Comparison of ENCODE assay signal across 9 cellular contexts in the genomic region with DNA sequence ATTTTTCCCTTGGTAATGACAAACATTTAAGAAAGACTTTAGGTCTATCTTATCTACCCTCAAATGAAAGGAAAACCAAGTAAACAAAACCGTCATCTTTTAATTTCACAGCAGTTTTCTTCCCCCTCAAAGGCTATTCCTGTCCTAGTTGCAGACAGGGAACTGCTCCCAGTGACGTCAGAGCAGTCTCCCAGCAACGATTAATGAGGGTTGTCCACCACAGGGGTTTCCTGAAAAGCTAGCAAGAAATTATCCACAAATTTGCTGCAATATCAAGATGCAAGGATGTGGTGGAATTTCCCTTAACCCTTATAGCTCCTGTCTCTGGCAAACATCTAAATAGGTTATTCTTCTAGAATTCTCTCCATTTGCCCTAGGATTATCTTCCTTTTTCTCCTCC.
DNase-seq lines count a peak whose midpoint lies in the region; ATAC-seq, FAIRE-seq and TF ChIP-seq lines count a peak whose summit lies in the region.
"Had no signal": no experiment of that assay in that cellular context is flagged by ENCODE, and none has a peak within 500 bp of the region (broad histone marks: within the 10 kb centered on the region; RNA-seq: fewer than 3 reads in every experiment).

No MANE protein-coding gene starts in this region.

- H2AFZ ChIP-seq in astrocyte (ENCODE audit: low read depth, low read length), result no peak overlapping the region

- H3K4me1 Mint-ChIP-seq in astrocyte (ENCODE audit: low read depth, unreplicated experiment), result peaks cover 22% of the 10 kb centered on the region

- no peak overlapping the region for H3K4me3 Mint-ChIP-seq in astrocyte (ENCODE audit: unreplicated experiment)

- POLR2A ChIA-PET in HEK293T (lab: Yijun Ruan, JAX), result no interaction called here

- no peak for FAIRE-seq in astrocyte (lab: Jason Lieb, UNC)
- FAIRE-seq in small intestine (lab: Jason Lieb, UNC), result no peak
- FAIRE-seq: colon had no signal

- H3K27me3 Mint-ChIP-seq in astrocyte (ENCODE audit: low read depth, unreplicated experiment), result no peaks in the 10 kb centered on the region

- DNase-seq in HEK293T (ENCODE audit: extremely low spot score) (peak; percentile 48), astrocyte (ENCODE audit: low read depth) (peak; percentile 86), hypothalamus (lab: John Stamatoyannopoulos, UW) (peak in 39 of 51 donors; percentile 1 to 72 (median 28)), small intestine (peak; percentile 14)
- no peak for DNase-seq in stimulated activated CD4-positive, alpha-beta T cell treated with anti-CD3 and anti-CD28 coated beads, Interleukin-12 subunit alpha, Interleukin-12 subunit beta, amount 100 ng/mL, for 4 hours

- CTCF ChIA-PET in HEK293T (lab: Yijun Ruan, JAX), result interaction anchor here (1.2 kb wide), 1 partner anchor 112 kb away, joined by 6 read pairs; no protein-coding TSS in a partner anchor

- H3K36me3 Mint-ChIP-seq in astrocyte (ENCODE audit: low read depth, unreplicated experiment), result peaks cover 2% of the 10 kb centered on the region

- H3K4me3 ChIP-seq in astrocyte (ENCODE audit: insufficient read depth, low read depth, low read length) (no peak overlapping the region), small intestine (ENCODE audit: low read depth in 1 of 2, low read length in 2 of 2) (no peak overlapping the region)

- no peak overlapping the region for H3K9ac ChIP-seq in astrocyte (ENCODE audit: low read length)

- ATAC-seq in HG03108 (IDR thresholded peaks at IDR 0.05; ENCODE audit: unreplicated experiment), result no peak
- ATAC-seq in HG03460 (IDR thresholded peaks at IDR 0.05; ENCODE audit: unreplicated experiment), result no peak
- no peak for ATAC-seq in GM21717 (IDR thresholded peaks at IDR 0.05; ENCODE audit: unreplicated experiment)

- no peaks in the 10 kb centered on the region for H3K9me3 Mint-ChIP-seq in astrocyte (ENCODE audit: unreplicated experiment)

- WGBS in small intestine, 3 donors, result 11 to 19% (median 19%) methylated on average over 3 of the region's 3 CpGs

- peak overlapping the region; percentile 2 for H3K4me2 ChIP-seq in astrocyte (ENCODE audit: low read length)

- no peaks in the 10 kb centered on the region for H3K4me1 ChIP-seq in astrocyte (ENCODE audit: insufficient read depth, low read length)
- peaks cover 0 to 3% of the 10 kb centered on the region in 2 donors for H3K4me1 ChIP-seq in small intestine (ENCODE audit: control insufficient read depth in 2 of 2, insufficient read depth in 1 of 2, low read depth in 1 of 2, low read length in 1 of 2)

- no peak overlapping the region for H3K27ac ChIP-seq in astrocyte (ENCODE audit: low read depth, low read length)
- H3K27ac ChIP-seq in small intestine (ENCODE audit: low read depth in 1 of 2, low read length in 1 of 2), result no peak overlapping the region

- no peaks in the 10 kb centered on the region for H3K36me3 ChIP-seq in astrocyte (ENCODE audit: insufficient read depth, low read length)
- no peaks in the 10 kb centered on the region for H3K36me3 ChIP-seq in small intestine (ENCODE audit: control insufficient read depth in 2 of 2, insufficient read depth in 2 of 2, low read length in 2 of 2)

- H3K27me3 ChIP-seq in astrocyte (ENCODE audit: insufficient read depth, low read length), result no peaks in the 10 kb centered on the region
- H3K27me3 ChIP-seq in small intestine (ENCODE audit: control insufficient read depth in 2 of 2, insufficient read depth in 2 of 2, low read length in 2 of 2), result no peaks in the 10 kb centered on the region

- H3K9me3 ChIP-seq in astrocyte (ENCODE audit: insufficient read depth, low read depth, low read length), result no peaks in the 10 kb centered on the region
- no peaks in the 10 kb centered on the region for H3K9me3 ChIP-seq in small intestine (ENCODE audit: control insufficient read depth, low read depth)

- no peaks in the 10 kb centered on the region for H4K20me1 ChIP-seq in astrocyte (ENCODE audit: insufficient read depth, low read length)

- TF ChIP-seq CTCF in astrocyte (IDR thresholded peaks at IDR 0.05; ENCODE audit: insufficient read depth, low read depth, low read length), result no peak

- peak overlapping the region; percentile 41 for H3K27ac Mint-ChIP-seq in astrocyte (ENCODE audit: unreplicated experiment)

- no peaks in the 10 kb centered on the region for H3K79me2 ChIP-seq in astrocyte (ENCODE audit: insufficient read depth, low read length)

TF ChIP-seq in HEK293T, 16 proteins besides CTCF, POLR2A, EP300 and RAD21:
- TF ChIP-seq CTBP1 (IDR thresholded peaks at IDR 0.05; ENCODE audit: borderline replicate concordance) (no peak), FOXA1 (IDR thresholded peaks at IDR 0.05) (no peak)
- TF ChIP-seq, protein P1, sequence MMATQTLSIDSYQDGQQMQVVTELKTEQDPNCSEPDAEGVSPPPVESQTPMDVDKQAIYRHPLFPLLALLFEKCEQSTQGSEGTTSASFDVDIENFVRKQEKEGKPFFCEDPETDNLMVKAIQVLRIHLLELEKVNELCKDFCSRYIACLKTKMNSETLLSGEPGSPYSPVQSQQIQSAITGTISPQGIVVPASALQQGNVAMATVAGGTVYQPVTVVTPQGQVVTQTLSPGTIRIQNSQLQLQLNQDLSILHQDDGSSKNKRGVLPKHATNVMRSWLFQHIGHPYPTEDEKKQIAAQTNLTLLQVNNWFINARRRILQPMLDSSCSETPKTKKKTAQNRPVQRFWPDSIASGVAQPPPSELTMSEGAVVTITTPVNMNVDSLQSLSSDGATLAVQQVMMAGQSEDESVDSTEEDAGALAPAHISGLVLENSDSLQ (IDR thresholded peaks at IDR 0.05), result 0 out of 2 replicates have a peak, but pooled peaks have one; percentile 24
